ENCODE assay signal across 1 cellular context in genomic region chr7:65651826-65652592, GRCh38.
TF ChIP-seq lines count a peak whose summit lies in the region.
"Not testable (repeated sequence)": the region's sequence is repeated elsewhere in the genome, so short reads cannot be mapped to it uniquely, and the experiment has no call there.

No MANE protein-coding gene starts in this region.

TF ChIP-seq in K562, 482 proteins besides CTCF, POLR2A, EP300 and RAD21:
- peak; percentile 97 to 99 for TF ChIP-seq TRIM24 (IDR thresholded peaks at IDR 0.05)
- 0 out of 2 replicates have a peak, but pooled peaks have one; percentile 24 for TF ChIP-seq ZNF407 (IDR thresholded peaks at IDR 0.05; ENCODE audit: low read depth)
- TF ChIP-seq ATF3 (IDR thresholded peaks at IDR 0.05), result peak; percentile 70
- not testable (repeated sequence) for TF ChIP-seq ATF3 (CRISPR knock-in tag; conservative IDR thresholded peaks at IDR 0.05); CEBPG (CRISPR knock-in tag; IDR thresholded peaks at IDR 0.05)
- TF ChIP-seq ARID1B (IDR thresholded peaks at IDR 0.05), result 0 out of 2 replicates have a peak, but pooled peaks have one; percentile 27
- TF ChIP-seq CEBPG (tag; conservative IDR thresholded peaks at IDR 0.05 in 1 of 2, IDR thresholded peaks at IDR 0.05 in 1 of 2), result peak in 1 of 2 experiments; percentile 65; a peak in 2 of 4 replicates
- 0 out of 2 replicates have a peak, but pooled peaks have one; percentile 27 for TF ChIP-seq NKRF (IDR thresholded peaks at IDR 0.05; ENCODE audit: borderline replicate concordance)
- peak; percentile 69 for TF ChIP-seq ZNF512 (tag; IDR thresholded peaks at IDR 0.05)
- peak; percentile 58; the same call in 1 of the 2 replicates for TF ChIP-seq NFRKB (IDR thresholded peaks at IDR 0.05; ENCODE audit: low read depth)
- 0 out of 2 replicates have a peak, but pooled peaks have one; percentile 32 for TF ChIP-seq ZBTB2 (IDR thresholded peaks at IDR 0.05)
- TF ChIP-seq BCOR (IDR thresholded peaks at IDR 0.05), result 0 out of 2 replicates have a peak, but pooled peaks have one; percentile 51
- peak; percentile 69 for TF ChIP-seq CEBPB (tag; IDR thresholded peaks at IDR 0.05)
- peak; percentile 97 for TF ChIP-seq ZNF24 (IDR thresholded peaks at IDR 0.05)
